11 cellular contexts compared by ENCODE assay signal in the genomic region with DNA sequence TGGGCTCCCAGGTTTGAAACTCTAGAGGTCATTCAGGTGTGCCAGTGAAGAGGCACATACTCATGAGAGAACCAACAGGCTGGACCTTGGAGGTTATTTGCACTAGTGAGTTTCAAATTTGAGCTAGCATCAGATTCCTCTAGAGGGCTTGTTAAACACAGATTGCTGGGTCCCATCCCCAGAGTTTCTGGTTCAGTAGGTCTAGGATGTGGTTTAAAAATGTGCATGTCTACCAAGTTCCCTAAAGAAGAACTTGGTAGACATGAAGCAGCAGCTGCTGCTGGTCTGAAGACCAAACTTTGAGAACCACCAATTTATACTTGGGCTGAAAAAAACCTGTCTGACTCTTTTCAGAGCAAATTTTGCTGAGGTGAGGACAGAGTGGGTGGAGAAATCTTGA.
A peak's percentile ranks its signal among the peaks of the same experiment; 100 is the strongest.
DNase-seq lines count a peak whose midpoint lies in the region; ATAC-seq and TF ChIP-seq lines count a peak whose summit lies in the region.
"Had no signal": no experiment of that assay in that cellular context is flagged by ENCODE, and none has a peak within 500 bp of the region (broad histone marks: within the 10 kb centered on the region; RNA-seq: fewer than 3 reads in every experiment).

No MANE protein-coding gene starts in this region.

- H3K27me3 ChIP-seq in BLaER1 treated with 17β-estradiol and CSF1 and Interleukin-3, amounts not matched to agents 10 nM and 100 nM, result no peaks in the 10 kb centered on the region
- H3K27me3 ChIP-seq in liver (ENCODE audit: control insufficient read depth in 4 of 4, insufficient read depth in 4 of 4, low read length in 3 of 4), result no peaks in the 10 kb centered on the region

- peak overlapping the region; percentile 80 to 94 (median 90) for H3K4me2 ChIP-seq in BLaER1 treated with 17β-estradiol and CSF1 and Interleukin-3, amounts not matched to agents 10 nM and 100 nM

- H3K36me3 Mint-ChIP-seq in endothelial cell (ENCODE audit: low read depth, unreplicated experiment), result peaks cover 38% of the 10 kb centered on the region

- no peak for TF ChIP-seq RAD21 in liver (IDR thresholded peaks at IDR 0.05)

- peak overlapping the region in 9 of 11 experiments; percentile 42 to 71 (median 58); a peak in 17 of 22 replicates for H3K9ac ChIP-seq in BLaER1 treated with 17β-estradiol and CSF1 and Interleukin-3, amounts not matched to agents 10 nM and 100 nM
- no peak overlapping the region for H3K9ac ChIP-seq in liver (ENCODE audit: low read depth in 1 of 2, low read length in 2 of 2)

- no peak overlapping the region for H3K27ac Mint-ChIP-seq in endothelial cell (ENCODE audit: unreplicated experiment)

- ATAC-seq in GM19397 (IDR thresholded peaks at IDR 0.05; ENCODE audit: unreplicated experiment) (peak; percentile 44), GM18867 (IDR thresholded peaks at IDR 0.05; ENCODE audit: unreplicated experiment) (no peak)

- H3K27ac ChIP-seq in BLaER1 treated with 17β-estradiol and CSF1 and Interleukin-3, amounts not matched to agents 10 nM and 100 nM, result peak overlapping the region; percentile 21 to 85 (median 72); a peak in 20 of 22 replicates
- peak overlapping the region; percentile 73 to 76 for H3K27ac ChIP-seq in liver (ENCODE audit: low read depth in 1 of 2, low read length in 2 of 2)
- H3K27ac ChIP-seq: VCaP had no signal

- no peaks in the 10 kb centered on the region for H3K9me3 Mint-ChIP-seq in endothelial cell (ENCODE audit: unreplicated experiment)

- H3K4me1 Mint-ChIP-seq in endothelial cell (ENCODE audit: unreplicated experiment), result peaks cover 58% of the 10 kb centered on the region

- DNase-seq in NAMALWA (ENCODE audit: low spot score), result peak; percentile 35
- DNase-seq in endothelial cell (ENCODE audit: low spot score), result no peak
- DNase-seq in NCI-H146 treated with DMSO at 0.1 percent for 48 hours (lab: John Stamatoyannopoulos, UW; ENCODE audit: unreplicated experiment), result no peak
- no peak for DNase-seq in activated effector memory CD4-positive, alpha-beta T cell treated with anti-CD3 and anti-CD28 coated beads, Interleukin-2, amount 50 U/mL, for 16 hours
- DNase-seq: DMS 273 treated with DMSO at 0.1 percent for 48 hours; stimulated activated CD4-positive, alpha-beta T cell treated with anti-CD3 and anti-CD28 coated beads, Interleukin-4, amount 100 ng/mL, for 1 hour had no signal

- H4K20me1 ChIP-seq in BLaER1 treated with 17β-estradiol and CSF1 and Interleukin-3, amounts not matched to agents 10 nM and 100 nM, result peaks cover 35 to 100% (median 77%) of the 10 kb centered on the region in 11 experiments; a peak in 21 of 22 replicates

- H3K9me3 ChIP-seq in BLaER1 treated with 17β-estradiol and CSF1 and Interleukin-3, amounts not matched to agents 10 nM and 100 nM (replicated peaks in 1 of 11), result peaks cover 0 to 6% (median 0%) of the 10 kb centered on the region in 11 experiments; a peak in 3 of 22 replicates
- H3K9me3 ChIP-seq in liver (ENCODE audit: control insufficient read depth in 4 of 4, low read length in 3 of 4), result no peaks in the 10 kb centered on the region

- TF ChIP-seq CTCF in liver (IDR thresholded peaks at IDR 0.05; ENCODE audit: low read depth, low read length, missing input control) (no peak), endothelial cell (IDR thresholded peaks at IDR 0.05; ENCODE audit: unreplicated experiment) (no peak)

- peaks cover 65 to 82% (median 71%) of the 10 kb centered on the region in 10 experiments for H3K4me1 ChIP-seq in BLaER1 treated with 17β-estradiol and CSF1 and Interleukin-3, amounts not matched to agents 10 nM and 100 nM
- H3K4me1 ChIP-seq in liver (ENCODE audit: control insufficient read depth in 4 of 4, insufficient read depth in 4 of 4, low read length in 3 of 4), result peaks cover 16 to 31% (median 29%) of the 10 kb centered on the region in 4 donors

- H3K36me3 ChIP-seq in BLaER1 treated with 17β-estradiol and CSF1 and Interleukin-3, amounts not matched to agents 10 nM and 100 nM, result peaks cover 0 to 34% (median 21%) of the 10 kb centered on the region in 11 experiments; a peak in 19 of 22 replicates
- H3K36me3 ChIP-seq in liver (ENCODE audit: control insufficient read depth in 4 of 4, insufficient read depth in 3 of 4, low read depth in 1 of 4, low read length in 3 of 4), result no peaks in the 10 kb centered on the region

- H3K27me3 Mint-ChIP-seq in endothelial cell (ENCODE audit: unreplicated experiment), result peaks cover 16% of the 10 kb centered on the region

- peak overlapping the region in 5 of 10 experiments; percentile 19 to 50 (median 32); a peak in 6 of 20 replicates for H3K4me3 ChIP-seq in BLaER1 treated with 17β-estradiol and CSF1 and Interleukin-3, amounts not matched to agents 10 nM and 100 nM
- no peak overlapping the region for H3K4me3 ChIP-seq in liver (ENCODE audit: low read depth in 1 of 3, low read length in 3 of 3)

- no peak overlapping the region for H3K4me3 Mint-ChIP-seq in endothelial cell (ENCODE audit: unreplicated experiment)

TF ChIP-seq in liver, 16 proteins besides CTCF, POLR2A, EP300 and RAD21:
- no peak for TF ChIP-seq EGR1 (IDR thresholded peaks at IDR 0.05; ENCODE audit: low read depth in 2 of 2)
- no peak for TF ChIP-seq JUND (IDR thresholded peaks at IDR 0.05)
- TF ChIP-seq TAF1 (conservative IDR thresholded peaks at IDR 0.05), result no peak
- TF ChIP-seq SP1 (IDR thresholded peaks at IDR 0.05), result no peak
- no peak for TF ChIP-seq HNF4A (conservative IDR thresholded peaks at IDR 0.05)
- no peak for TF ChIP-seq FOXA1 (IDR thresholded peaks at IDR 0.05)
- TF ChIP-seq, protein P1, sequence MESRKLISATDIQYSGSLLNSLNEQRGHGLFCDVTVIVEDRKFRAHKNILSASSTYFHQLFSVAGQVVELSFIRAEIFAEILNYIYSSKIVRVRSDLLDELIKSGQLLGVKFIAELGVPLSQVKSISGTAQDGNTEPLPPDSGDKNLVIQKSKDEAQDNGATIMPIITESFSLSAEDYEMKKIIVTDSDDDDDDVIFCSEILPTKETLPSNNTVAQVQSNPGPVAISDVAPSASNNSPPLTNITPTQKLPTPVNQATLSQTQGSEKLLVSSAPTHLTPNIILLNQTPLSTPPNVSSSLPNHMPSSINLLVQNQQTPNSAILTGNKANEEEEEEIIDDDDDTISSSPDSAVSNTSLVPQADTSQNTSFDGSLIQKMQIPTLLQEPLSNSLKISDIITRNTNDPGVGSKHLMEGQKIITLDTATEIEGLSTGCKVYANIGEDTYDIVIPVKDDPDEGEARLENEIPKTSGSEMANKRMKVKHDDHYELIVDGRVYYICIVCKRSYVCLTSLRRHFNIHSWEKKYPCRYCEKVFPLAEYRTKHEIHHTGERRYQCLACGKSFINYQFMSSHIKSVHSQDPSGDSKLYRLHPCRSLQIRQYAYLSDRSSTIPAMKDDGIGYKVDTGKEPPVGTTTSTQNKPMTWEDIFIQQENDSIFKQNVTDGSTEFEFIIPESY (IDR thresholded peaks at IDR 0.05), result no peak
- TF ChIP-seq, protein P2, sequence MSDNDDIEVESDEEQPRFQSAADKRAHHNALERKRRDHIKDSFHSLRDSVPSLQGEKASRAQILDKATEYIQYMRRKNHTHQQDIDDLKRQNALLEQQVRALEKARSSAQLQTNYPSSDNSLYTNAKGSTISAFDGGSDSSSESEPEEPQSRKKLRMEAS (IDR thresholded peaks at IDR 0.05), result no peak
- no peak for TF ChIP-seq RXRA (IDR thresholded peaks at IDR 0.05)
- TF ChIP-seq, protein P3, sequence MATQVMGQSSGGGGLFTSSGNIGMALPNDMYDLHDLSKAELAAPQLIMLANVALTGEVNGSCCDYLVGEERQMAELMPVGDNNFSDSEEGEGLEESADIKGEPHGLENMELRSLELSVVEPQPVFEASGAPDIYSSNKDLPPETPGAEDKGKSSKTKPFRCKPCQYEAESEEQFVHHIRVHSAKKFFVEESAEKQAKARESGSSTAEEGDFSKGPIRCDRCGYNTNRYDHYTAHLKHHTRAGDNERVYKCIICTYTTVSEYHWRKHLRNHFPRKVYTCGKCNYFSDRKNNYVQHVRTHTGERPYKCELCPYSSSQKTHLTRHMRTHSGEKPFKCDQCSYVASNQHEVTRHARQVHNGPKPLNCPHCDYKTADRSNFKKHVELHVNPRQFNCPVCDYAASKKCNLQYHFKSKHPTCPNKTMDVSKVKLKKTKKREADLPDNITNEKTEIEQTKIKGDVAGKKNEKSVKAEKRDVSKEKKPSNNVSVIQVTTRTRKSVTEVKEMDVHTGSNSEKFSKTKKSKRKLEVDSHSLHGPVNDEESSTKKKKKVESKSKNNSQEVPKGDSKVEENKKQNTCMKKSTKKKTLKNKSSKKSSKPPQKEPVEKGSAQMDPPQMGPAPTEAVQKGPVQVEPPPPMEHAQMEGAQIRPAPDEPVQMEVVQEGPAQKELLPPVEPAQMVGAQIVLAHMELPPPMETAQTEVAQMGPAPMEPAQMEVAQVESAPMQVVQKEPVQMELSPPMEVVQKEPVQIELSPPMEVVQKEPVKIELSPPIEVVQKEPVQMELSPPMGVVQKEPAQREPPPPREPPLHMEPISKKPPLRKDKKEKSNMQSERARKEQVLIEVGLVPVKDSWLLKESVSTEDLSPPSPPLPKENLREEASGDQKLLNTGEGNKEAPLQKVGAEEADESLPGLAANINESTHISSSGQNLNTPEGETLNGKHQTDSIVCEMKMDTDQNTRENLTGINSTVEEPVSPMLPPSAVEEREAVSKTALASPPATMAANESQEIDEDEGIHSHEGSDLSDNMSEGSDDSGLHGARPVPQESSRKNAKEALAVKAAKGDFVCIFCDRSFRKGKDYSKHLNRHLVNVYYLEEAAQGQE (IDR thresholded peaks at IDR 0.05), result no peak
- no peak for TF ChIP-seq FOXA2 (IDR thresholded peaks at IDR 0.05)
- TF ChIP-seq, protein P4, sequence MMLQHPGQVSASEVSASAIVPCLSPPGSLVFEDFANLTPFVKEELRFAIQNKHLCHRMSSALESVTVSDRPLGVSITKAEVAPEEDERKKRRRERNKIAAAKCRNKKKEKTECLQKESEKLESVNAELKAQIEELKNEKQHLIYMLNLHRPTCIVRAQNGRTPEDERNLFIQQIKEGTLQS (IDR thresholded peaks at IDR 0.05), result no peak
- no peak for TF ChIP-seq NR2F2 (IDR thresholded peaks at IDR 0.05)
- no peak for TF ChIP-seq YY1 (IDR thresholded peaks at IDR 0.05)
- TF ChIP-seq GABPA (IDR thresholded peaks at IDR 0.05 in 1 of 2, conservative IDR thresholded peaks at IDR 0.05 in 1 of 2), result no peak
- no peak for TF ChIP-seq HNF4G (IDR thresholded peaks at IDR 0.05)

Comparison
In these comparisons a context has a peak if more than half of its experiments do, and no peak if none do; other contexts are left out.
1. H3K9ac ChIP-seq: peak in BLaER1 treated with 17β-estradiol and CSF1 and Interleukin-3, amounts not matched to agents 10 nM and 100 nM (9 of 11); none in liver (0 of 2).